ENCODE assay signal across 13 cellular contexts in genomic region chr10:111856631-111857030, GRCh38.
DNase-seq lines count a peak whose midpoint lies in the region; ATAC-seq and TF ChIP-seq lines count a peak whose summit lies in the region.
"Had no signal": no experiment of that assay in that cellular context is flagged by ENCODE, and none has a peak within 500 bp of the region (broad histone marks: within the 10 kb centered on the region; RNA-seq: fewer than 3 reads in every experiment).

No MANE protein-coding gene starts in this region.

- H3K36me3 ChIP-seq in WERI-Rb-1: no peaks in the 10 kb centered on the region
- no peaks in the 10 kb centered on the region for H3K36me3 ChIP-seq in MG63
- H3K36me3 ChIP-seq: suprapubic skin had no signal

- in situ Hi-C loops in G401 (cut with HindIII; ENCODE audit: low sequenced_read_pairs): no loop called here

- DNase-seq in G401 (ENCODE audit: low spot score) (peak; percentile 21), WERI-Rb-1 (no peak), foreskin keratinocyte (no peak), pons (ENCODE audit: low spot score) (peak; percentile 21), MG63 (no peak), amniotic stem cell (lab: John Stamatoyannopoulos, UW) (no peak), Right ventricle myocardium inferior (ENCODE audit: missing footprints) (no peak)
- DNase-seq in activated CD8-positive, alpha-beta memory T cell treated with anti-CD3 and anti-CD28 coated beads, Interleukin-2, amount 50 U/mL, for 4 hours: no peak
- DNase-seq: activated CD4-positive, alpha-beta T cell treated with anti-CD3 and anti-CD28 coated beads for 48 hours; aorta; NCI-H187; T-cell had no signal

- H3K27me3 ChIP-seq in WERI-Rb-1 (ENCODE audit: insufficient read depth, low read depth, severe bottlenecking) (no peaks in the 10 kb centered on the region), foreskin keratinocyte (no peaks in the 10 kb centered on the region), MG63 (no peaks in the 10 kb centered on the region)
- H3K27me3 ChIP-seq: suprapubic skin had no signal

- peak; percentile 47; the same call in 1 of the 2 replicates for TF ChIP-seq CTCF in WERI-Rb-1 (IDR thresholded peaks at IDR 0.05; ENCODE audit: low read depth, low read length)
- peak; percentile 42 for TF ChIP-seq CTCF in foreskin keratinocyte (conservative IDR thresholded peaks at IDR 0.05)

- H3K9me3 ChIP-seq in WERI-Rb-1 (ENCODE audit: severe bottlenecking) (no peaks in the 10 kb centered on the region), MG63 (no peaks in the 10 kb centered on the region)
- H3K9me3 ChIP-seq: suprapubic skin had no signal

- intact Hi-C loops in Right ventricle myocardium inferior (cut with DNase I): no loop called here

- H3K27ac ChIP-seq in WERI-Rb-1 (no peak overlapping the region), foreskin keratinocyte (no peak overlapping the region)
- H3K27ac ChIP-seq: suprapubic skin had no signal

- no peaks in the 10 kb centered on the region for H3K4me1 ChIP-seq in foreskin keratinocyte
- H3K4me1 ChIP-seq: suprapubic skin had no signal

- ATAC-seq in foreskin keratinocyte: no peak
- ATAC-seq in Right ventricle myocardium inferior: no peak
- ATAC-seq: T-cell had no signal

- H3K4me3 ChIP-seq in WERI-Rb-1 (ENCODE audit: low read depth, low read length) (no peak overlapping the region), MG63 (no peak overlapping the region)
- H3K4me3 ChIP-seq: suprapubic skin had no signal

Comparison
In these comparisons a context has a peak if more than half of its experiments do, and no peak if none do; other contexts are left out.
1. DNase-seq: peak in G401 (single experiment) and pons (single experiment); none in WERI-Rb-1 (single experiment), foreskin keratinocyte (0 of 2), activated CD8-positive, alpha-beta memory T cell treated with anti-CD3 and anti-CD28 coated beads, Interleukin-2, amount 50 U/mL, for 4 hours (single experiment), MG63 (single experiment), amniotic stem cell (single experiment) and Right ventricle myocardium inferior (single experiment).